In genomic region chr19:52527134-52527953, GRCh38 we compare ENCODE assay signal across 8 cellular contexts. TPM values are rescaled to one million over a fixed set of nuclear protein-coding genes. Genes with fewer than 3 reads are reported as not detected.
DNase-seq lines count a peak whose midpoint lies in the region; ATAC-seq and TF ChIP-seq lines count a peak whose summit lies in the region.

ZNF808 (plus strand) TSS chr19:52527668; CDS start chr19:52543285, 15,617 bp downstream.

- H3K4me3 ChIP-seq in AG09309 (ENCODE audit: control insufficient read depth, low read depth, low read length) (peak within 1 kb of the TSS; percentile 63), kidney epithelial cell (ENCODE audit: low read depth, low read length) (peak within 1 kb of the TSS; percentile 62)

- no peaks in the 10 kb centered on the region for H3K36me3 ChIP-seq in kidney epithelial cell (ENCODE audit: control insufficient read depth, insufficient read depth, low read length)

- H3K27me3 ChIP-seq in kidney epithelial cell (ENCODE audit: control insufficient read depth, insufficient read depth, low read length) = no peaks in the 10 kb centered on the region

- TF ChIP-seq CTCF in AG09309 (IDR thresholded peaks at IDR 0.05; ENCODE audit: control insufficient read depth, insufficient read depth, low read depth, low read length, missing control alignments) = peak; percentile 70
- peak; percentile 68 for TF ChIP-seq CTCF in kidney epithelial cell (IDR thresholded peaks at IDR 0.05; ENCODE audit: insufficient read depth, low read length, poor library complexity, severe bottlenecking)

- ATAC-seq in GM18909 (IDR thresholded peaks at IDR 0.05; ENCODE audit: poor library complexity, unreplicated experiment) (peak; percentile 90), HG03175 (IDR thresholded peaks at IDR 0.05; ENCODE audit: unreplicated experiment) (peak; percentile 86)

- peak; percentile 63 for DNase-seq in AG09309 (ENCODE audit: low read depth)
- DNase-seq in NCI-H345 (lab: John Stamatoyannopoulos, UW) = peak; percentile 84
- peak; percentile 94 for DNase-seq in activated CD4-positive, alpha-beta T cell treated with anti-CD3 and anti-CD28 coated beads for 1 hour
- peak; percentile 71 to 89 for DNase-seq in cerebellar nuclear complex (lab: John Stamatoyannopoulos, UW)
- DNase-seq in kidney epithelial cell (ENCODE audit: low read depth) = peak; percentile 73
- DNase-seq in stimulated activated CD4-positive, alpha-beta T cell treated with anti-CD3 and anti-CD28 coated beads, Interleukin-15, amount 100 ng/mL, for 24 hours = peak; percentile 97

RNA-seq across cellular contexts. Expression of gene ZNF808, which starts in this region (rescaled TPM):
- 12.4 and 15.0 TPM in 2 replicates for total RNA-seq in kidney epithelial cell

Comparison
In these comparisons a context has a peak if more than half of its experiments do, and no peak if none do; other contexts are left out.
1. Peak in every context shown above with its lines: DNase-seq, ATAC-seq and H3K4me3 ChIP-seq.